In genomic region chr17:14165672-14166071, GRCh38 we compare ENCODE assay signal across 22 cellular contexts.
"Had no signal": no experiment of that assay in that cellular context is flagged by ENCODE, and none has a peak within 500 bp of the region (broad histone marks: within the 10 kb centered on the region; RNA-seq: fewer than 3 reads in every experiment).

No MANE protein-coding gene starts in this region.

- DNase-seq: activated CD4-positive, alpha-beta memory T cell treated with anti-CD3 and anti-CD28 coated beads, Interleukin-2, amount 10 ng/mL, durations not matched to agents 7 days and 5 days; activated CD8-positive, alpha-beta memory T cell treated with anti-CD3 and anti-CD28 coated beads, Interleukin-2, amount 50 U/mL, for 4 hours; activated effector memory CD4-positive, alpha-beta T cell treated with anti-CD3 and anti-CD28 coated beads, Interleukin-2, amount 50 U/mL, for 16 hours; activated naive CD4-positive, alpha-beta T cell treated with Interleukin-2 at 50 U/mL for 16 hours; activated naive CD8-positive, alpha-beta T cell treated with anti-CD3 and anti-CD28 coated beads, Interleukin-2, amount 50 U/mL, for 24 hours; brain microvascular endothelial cell; MG63; MV-4-11; NCI-H1092 treated with DMSO at 0.1 percent for 48 hours; NCI-H1436 treated with DMSO at 0.1 percent for 48 hours; NCI-H187; NCI-H2081 treated with DMSO at 0.1 percent for 48 hours; NCI-H446; NCI-H524; PC-9; SHP77 treated with DMSO at 0.1 percent for 48 hours; T-helper 9 cell had no signal

- H3K27ac ChIP-seq: brain microvascular endothelial cell, cardiac muscle cell, PC-9 had no signal

- H3K27me3 Mint-ChIP-seq: activated CD4-positive, alpha-beta memory T cell treated with anti-CD3 and anti-CD28 coated beads, Interleukin-2, amount 10 ng/mL, durations not matched to agents 7 days and 5 days; activated naive CD8-positive, alpha-beta T cell treated with anti-CD3 and anti-CD28 coated beads, Interleukin-2, amount 50 U/mL, for 24 hours had no signal

- H3K36me3 ChIP-seq: brain microvascular endothelial cell, cardiac muscle cell, MG63 had no signal

- H3K27me3 ChIP-seq: brain microvascular endothelial cell, cardiac muscle cell, MG63 had no signal

- H3K4me3 Mint-ChIP-seq: activated CD4-positive, alpha-beta memory T cell treated with anti-CD3 and anti-CD28 coated beads, Interleukin-2, amount 10 ng/mL, durations not matched to agents 7 days and 5 days; activated naive CD8-positive, alpha-beta T cell treated with anti-CD3 and anti-CD28 coated beads, Interleukin-2, amount 50 U/mL, for 24 hours; T-helper 1 cell treated with Interleukin-12 subunit alpha and Interleukin-12 subunit beta and Interleukin-4 antibody, amounts not matched to agents 30 μg/mL and 1 μg/mL, for 36 hours; WTC11 had no signal

- H3K27ac Mint-ChIP-seq: activated CD4-positive, alpha-beta memory T cell treated with anti-CD3 and anti-CD28 coated beads, Interleukin-2, amount 10 ng/mL, durations not matched to agents 7 days and 5 days; activated naive CD4-positive, alpha-beta T cell treated with anti-CD3 and anti-CD28 coated beads, Interleukin-2, amount 50 U/mL, for 72 hours; activated naive CD8-positive, alpha-beta T cell treated with anti-CD3 and anti-CD28 coated beads, Interleukin-2, amount 50 U/mL, for 24 hours; T-helper 1 cell treated with Interleukin-12 subunit alpha and Interleukin-12 subunit beta and Interleukin-4 antibody, amounts not matched to agents 30 μg/mL and 1 μg/mL, for 36 hours; WTC11 had no signal

- ATAC-seq: activated naive CD4-positive, alpha-beta T cell treated with anti-CD3 and anti-CD28 coated beads, Interleukin-2, amount 50 U/mL, for 72 hours; activated naive CD8-positive, alpha-beta T cell treated with anti-CD3 and anti-CD28 coated beads, Interleukin-2, amount 50 U/mL, for 24 hours; HepG2; WTC11 had no signal

- H3K4me3 ChIP-seq: cardiac muscle cell, MG63, PC-9 had no signal
